8 cellular contexts compared by ENCODE assay signal in the genomic region with DNA sequence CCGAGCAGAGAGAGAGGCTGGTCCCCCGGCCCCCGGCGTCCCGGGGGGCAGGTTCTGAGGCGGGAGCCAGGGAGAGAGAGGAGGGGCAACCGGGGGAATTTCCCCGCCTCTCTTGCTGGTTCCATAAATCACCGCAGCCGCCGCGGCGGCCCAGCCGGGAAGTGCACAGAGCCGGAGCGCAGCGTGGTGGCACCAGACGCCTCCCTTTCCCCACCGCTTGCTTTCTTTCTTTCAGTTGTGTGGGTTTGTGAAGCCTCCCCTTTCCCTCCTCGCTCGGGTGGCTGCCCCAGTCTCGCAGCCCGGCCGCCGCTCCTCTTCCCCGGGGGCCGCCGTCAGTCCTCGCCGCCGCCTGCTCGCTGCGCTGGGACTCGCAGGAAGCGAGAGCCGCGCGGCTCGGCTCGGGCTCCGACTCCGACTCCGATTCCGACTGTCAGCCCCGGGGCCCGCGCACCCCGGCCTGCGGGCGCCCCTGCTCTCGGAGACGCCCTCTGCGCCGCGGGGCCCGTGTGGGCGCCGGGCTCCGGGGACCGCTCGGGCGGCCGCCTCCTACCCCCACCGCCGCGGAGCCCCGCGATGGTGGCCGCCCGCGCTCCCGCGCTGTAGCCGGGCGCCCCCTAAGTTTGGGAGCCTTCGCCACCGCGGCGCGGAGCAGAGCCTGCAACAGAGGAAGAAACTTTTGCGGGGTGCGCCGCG. TPM values are rescaled to one million over a fixed set of nuclear protein-coding genes. Genes with fewer than 3 reads are reported as not detected.
DNase-seq lines count a peak whose midpoint lies in the region; ATAC-seq, FAIRE-seq and TF ChIP-seq lines count a peak whose summit lies in the region.

Gene CACHD1 (plus strand): TSS at position 153 of the 693 bp plus-strand sequence. CDS start 616 bp downstream, outside the sequence.

- H3K4me1 ChIP-seq in mucosa of stomach (ENCODE audit: control insufficient read depth, insufficient read depth, low read length): peaks cover 17% of the 10 kb centered on the region

- peak within 1 kb of the TSS; percentile 70 for H3K4me3 ChIP-seq in mucosa of stomach (ENCODE audit: low read length)

- H3K9me3 ChIP-seq in mucosa of stomach (ENCODE audit: control insufficient read depth, low read length): no peaks in the 10 kb centered on the region

- DNase-seq in AG09319 (ENCODE audit: extremely low read depth, low read depth): peak; percentile 63
- DNase-seq in GM19239 (ENCODE audit: insufficient read length, low spot score): peak; percentile 46
- peak; percentile 32 for DNase-seq in NCI-H82 treated with DMSO at 0.1 percent for 48 hours (lab: John Stamatoyannopoulos, UW; ENCODE audit: unreplicated experiment)
- peak; percentile 36 for DNase-seq in activated T-cell treated with anti-CD3 and anti-CD28 coated beads for 1 hour (ENCODE audit: low read depth)
- peak; percentile 61 for DNase-seq in stimulated activated CD8-positive, alpha-beta memory T cell treated with anti-CD3 and anti-CD28 coated beads, Interleukin-4, amount 100 ng/mL, for 24 hours (ENCODE audit: low read depth)

- H3K36me3 ChIP-seq in mucosa of stomach (ENCODE audit: control insufficient read depth, insufficient read depth, low read length): no peaks in the 10 kb centered on the region

- TF ChIP-seq CTCF in AG09319 (IDR thresholded peaks at IDR 0.05; ENCODE audit: low read depth, low read length): peak; percentile 65

- ATAC-seq in HG03460 (IDR thresholded peaks at IDR 0.05; ENCODE audit: unreplicated experiment) (peak; percentile 65), esophagus mucosa (peak; percentile 68)

- FAIRE-seq in GM19239 (lab: Jason Lieb, UNC): no peak

- H3K27me3 ChIP-seq in mucosa of stomach (ENCODE audit: control insufficient read depth, insufficient read depth, low read length): peaks cover 3% of the 10 kb centered on the region

- H3K9ac ChIP-seq in mucosa of stomach (ENCODE audit: low read length): peak within 1 kb of the TSS; percentile 66

RNA-seq across cellular contexts. Expression of gene CACHD1, which starts in this region (rescaled TPM):
- total RNA-seq in esophagus mucosa: 2.8 TPM

Comparison
In these comparisons a context has a peak if more than half of its experiments do, and no peak if none do; other contexts are left out.
1. Peak in every context shown above with its lines: DNase-seq, ATAC-seq and H3K4me3 ChIP-seq.